Comparison of ENCODE assay signal across 2 cellular contexts in genomic region chr17:28724500-28725165, GRCh38.
TF ChIP-seq lines count a peak whose summit lies in the region.

No MANE protein-coding gene starts in this region.

TF ChIP-seq in A549, 52 proteins besides CTCF, POLR2A, EP300 and RAD21:
- TF ChIP-seq HOXB13 (CRISPR knock-in tag; IDR thresholded peaks at IDR 0.05; ENCODE audit: low read depth) (no peak), FOSB (CRISPR knock-in tag; IDR thresholded peaks at IDR 0.05) (peak; percentile 37), NPAS2 (CRISPR knock-in tag; IDR thresholded peaks at IDR 0.05; ENCODE audit: borderline replicate concordance) (no peak), RNF2 (IDR thresholded peaks at IDR 0.05; ENCODE audit: borderline replicate concordance, low read depth) (no peak), HOXA7 (CRISPR knock-in tag; IDR thresholded peaks at IDR 0.05) (peak; percentile 33), ZFP36 (IDR thresholded peaks at IDR 0.05; ENCODE audit: borderline replicate concordance, partially characterized antibody) (no peak), TFCP2L1 (CRISPR knock-in tag; IDR thresholded peaks at IDR 0.05) (0 out of 2 replicates have a peak, but pooled peaks have one; percentile 4), EHF (CRISPR knock-in tag; IDR thresholded peaks at IDR 0.05) (0 out of 2 replicates have a peak, but pooled peaks have one; percentile 10), GATA3 (IDR thresholded peaks at IDR 0.05; ENCODE audit: borderline replicate concordance) (0 out of 2 replicates have a peak, but pooled peaks have one; percentile 1), PBX3 (IDR thresholded peaks at IDR 0.05) (no peak; the same call in none of the 2 replicates), CHD2 (IDR thresholded peaks at IDR 0.05; ENCODE audit: low read length, partially characterized antibody) (peak; percentile 40), ELK1 (IDR thresholded peaks at IDR 0.05; ENCODE audit: low read depth, low read length) (no peak), POLR2AphosphoS2 (conservative IDR thresholded peaks at IDR 0.05; ENCODE audit: low read length) (0 out of 2 replicates have a peak, but pooled peaks have one; percentile 20), FOSL2 (IDR thresholded peaks at IDR 0.05) (no peak), FOSL2 (CRISPR knock-in tag; IDR thresholded peaks at IDR 0.05) (no peak), TP53 (CRISPR knock-in tag; IDR thresholded peaks at IDR 0.05) (0 out of 2 replicates have a peak, but pooled peaks have one; percentile 80)

TF ChIP-seq in GM23338, 12 proteins besides CTCF, POLR2A, EP300 and RAD21:
- TF ChIP-seq POLR2AphosphoS5 (IDR thresholded peaks at IDR 0.05; ENCODE audit: low read depth) (peak; percentile 40), ETS1 (IDR thresholded peaks at IDR 0.05) (no peak; the same call in 1 of the 2 replicates), JUNB (IDR thresholded peaks at IDR 0.05; ENCODE audit: unreplicated experiment) (no peak), STAT1 (IDR thresholded peaks at IDR 0.05; ENCODE audit: unreplicated experiment) (no peak), EZH2phosphoT487 (IDR thresholded peaks at IDR 0.05; ENCODE audit: unreplicated experiment) (no peak)
